In the genomic region with DNA sequence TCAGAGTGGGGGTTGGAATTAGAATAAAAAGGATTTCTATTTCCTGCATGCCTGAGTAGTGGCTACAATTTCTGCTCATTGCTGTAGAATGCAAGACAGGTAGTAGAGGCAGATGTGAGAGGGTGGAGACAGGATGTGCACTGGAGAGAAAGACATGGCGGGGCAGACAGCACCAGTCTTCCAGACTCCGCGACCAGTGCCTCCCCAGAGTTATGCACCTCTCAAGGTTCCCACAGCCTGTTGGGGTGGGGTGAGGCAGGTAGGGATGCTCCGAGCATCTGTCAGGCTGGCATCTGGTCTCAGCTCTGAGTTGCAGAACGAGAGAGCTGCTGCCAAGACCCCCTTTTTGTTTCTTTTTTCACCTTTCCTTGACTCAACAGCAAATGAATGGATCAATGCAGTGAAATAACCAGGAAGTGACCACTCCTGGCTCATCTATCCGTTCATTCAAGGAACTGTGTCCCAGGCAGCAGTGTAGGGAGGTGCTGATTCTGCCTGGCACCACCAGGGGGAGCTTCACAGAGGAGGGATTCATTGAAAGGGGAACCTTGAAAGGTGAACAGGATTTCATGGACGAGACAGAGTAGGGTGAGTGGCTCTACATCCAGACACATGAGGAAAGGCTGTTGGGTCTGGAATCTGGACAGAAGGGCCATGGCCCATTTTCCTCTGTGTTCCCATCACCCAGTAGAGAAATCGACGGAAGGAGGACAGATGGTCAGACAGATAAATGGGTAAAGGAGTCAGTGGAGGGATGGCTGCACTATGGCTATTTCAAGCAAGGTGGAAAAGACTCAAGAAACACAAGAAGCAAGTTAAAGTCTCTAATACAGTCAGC, we compare ENCODE assay signal across 8 cellular contexts. TPM values are rescaled to one million over a fixed set of nuclear protein-coding genes. Genes with fewer than 3 reads are reported as not detected.
DNase-seq lines count a peak whose midpoint lies in the region; ATAC-seq and TF ChIP-seq lines count a peak whose summit lies in the region.

No MANE protein-coding gene starts in this region.

- no peaks in the 10 kb centered on the region for H3K36me3 Mint-ChIP-seq in activated naive CD4-positive, alpha-beta T cell treated with anti-CD3 and anti-CD28 coated beads, Interleukin-2, amount 10 ng/mL, durations not matched to agents 7 days and 5 days

- H3K36me3 ChIP-seq in BE2C (no peaks in the 10 kb centered on the region), psoas muscle (ENCODE audit: insufficient read depth in 1 of 2, low read depth in 1 of 2) (no peaks in the 10 kb centered on the region)

- no peak overlapping the region for H3K27ac Mint-ChIP-seq in activated naive CD4-positive, alpha-beta T cell treated with anti-CD3 and anti-CD28 coated beads, Interleukin-2, amount 10 ng/mL, durations not matched to agents 7 days and 5 days

- H3K4me3 Mint-ChIP-seq in activated naive CD4-positive, alpha-beta T cell treated with anti-CD3 and anti-CD28 coated beads, Interleukin-2, amount 10 ng/mL, durations not matched to agents 7 days and 5 days: no peak overlapping the region

- no peaks in the 10 kb centered on the region for H3K27me3 ChIP-seq in BE2C
- H3K27me3 ChIP-seq in psoas muscle (ENCODE audit: insufficient read depth in 3 of 3, low read length in 2 of 3): no peaks in the 10 kb centered on the region

- TF ChIP-seq CTCF in BE2C (IDR thresholded peaks at IDR 0.05; ENCODE audit: low read depth, low read length) (peak; percentile 99), psoas muscle (IDR thresholded peaks at IDR 0.05) (peak; percentile 80)

- peaks cover 21% of the 10 kb centered on the region for H3K27me3 Mint-ChIP-seq in activated naive CD4-positive, alpha-beta T cell treated with anti-CD3 and anti-CD28 coated beads, Interleukin-2, amount 10 ng/mL, durations not matched to agents 7 days and 5 days

- CTCF ChIA-PET in activated naive CD4-positive, alpha-beta T cell treated with anti-CD3 and anti-CD28 coated beads, Interleukin-2, amount 10 ng/mL, durations not matched to agents 7 days and 5 days (lab: Charles Lee): interaction anchor here (0.8 to 4.7 kb wide), 11 partner anchors 8 to 634 kb away, joined by 3 to 33 read pairs (median 4); no protein-coding TSS in a partner anchor

- H3K4me3 ChIP-seq in BE2C (ENCODE audit: low read depth, low read length) (no peak overlapping the region), psoas muscle (no peak overlapping the region)

- H3K4me1 ChIP-seq in BE2C: peaks cover 15% of the 10 kb centered on the region; the same call in 1 of the 2 replicates
- H3K4me1 ChIP-seq in psoas muscle: no peaks in the 10 kb centered on the region

- ATAC-seq in GM18861 (IDR thresholded peaks at IDR 0.05; ENCODE audit: unreplicated experiment): peak; percentile 74
- peak; percentile 75 for ATAC-seq in Right ventricle myocardium inferior
- peak; percentile 55 to 69 (median 60) for ATAC-seq in psoas muscle

- intact Hi-C loops in Right ventricle myocardium inferior (cut with DNase I) (no loop called here), psoas muscle (cut with DNase I) (loop anchor here (5.0 to 10.0 kb wide), 2 partner anchors 322 to 634 kb away; no protein-coding TSS in a partner anchor)

- H3K4me1 Mint-ChIP-seq in activated naive CD4-positive, alpha-beta T cell treated with anti-CD3 and anti-CD28 coated beads, Interleukin-2, amount 10 ng/mL, durations not matched to agents 7 days and 5 days: no peaks in the 10 kb centered on the region

- no peaks in the 10 kb centered on the region for H3K9me3 ChIP-seq in BE2C
- H3K9me3 ChIP-seq in psoas muscle: no peaks in the 10 kb centered on the region

- no peak overlapping the region for H3K27ac ChIP-seq in psoas muscle

- H3K9me3 Mint-ChIP-seq in activated naive CD4-positive, alpha-beta T cell treated with anti-CD3 and anti-CD28 coated beads, Interleukin-2, amount 10 ng/mL, durations not matched to agents 7 days and 5 days: peaks cover 2% of the 10 kb centered on the region

- DNase-seq in BE2C (peak; percentile 74), HPDE6-E6E7 (ENCODE audit: extremely low spot score) (peak; percentile 74), SHP77 treated with DMSO at 0.1 percent for 48 hours (lab: John Stamatoyannopoulos, UW) (peak; percentile 23), Right ventricle myocardium inferior (ENCODE audit: missing footprints) (no peak), psoas muscle (no peak), GOT3 (lab: John Stamatoyannopoulos, UW) (no peak)
- DNase-seq in activated naive CD4-positive, alpha-beta T cell treated with anti-CD3 and anti-CD28 coated beads, Interleukin-2, amount 10 ng/mL, durations not matched to agents 7 days and 5 days: peak; percentile 67

- 40 to 46% (median 41%) methylated on average over 9 of the region's 9 CpGs for WGBS in psoas muscle, 3 donors

RNA-seq across cellular contexts. Expression of gene SLC18A3, which starts 17.2 kb away (rescaled TPM):
- 16.5 TPM for polyA plus RNA-seq in BE2C (2012; ENCODE audit: insufficient read depth, insufficient read length, low read depth)
- total RNA-seq in Right ventricle myocardium inferior: not detected
- total RNA-seq in psoas muscle: not detected
- not detected for polyA plus RNA-seq in psoas muscle

RNA-seq across cellular contexts. Expression of gene CHAT, which starts 20.9 kb away (rescaled TPM):
- 0.62 TPM for polyA plus RNA-seq in BE2C (2012; ENCODE audit: insufficient read depth, insufficient read length, low read depth)
- not detected for total RNA-seq in Right ventricle myocardium inferior
- total RNA-seq in psoas muscle: not detected
- not detected for polyA plus RNA-seq in psoas muscle

RNA-seq across cellular contexts. Expression of gene ERCC6, which starts 54.0 kb away (rescaled TPM):
- 6.1 TPM for polyA plus RNA-seq in BE2C (2012; ENCODE audit: insufficient read depth, insufficient read length, low read depth)
- total RNA-seq in Right ventricle myocardium inferior (25.0 TPM), psoas muscle (10 to 100 TPM; 11.5 to 19.3 (median 15.0) TPM)
- polyA plus RNA-seq in psoas muscle: 1 to 10 TPM; 2.7 to 5.2 (median 3.3) TPM

Comparison
In these comparisons a context has a peak if more than half of its experiments do, and no peak if none do; other contexts are left out.
1. DNase-seq: peak in BE2C (single experiment), HPDE6-E6E7 (single experiment), SHP77 treated with DMSO at 0.1 percent for 48 hours (single experiment) and activated naive CD4-positive, alpha-beta T cell treated with anti-CD3 and anti-CD28 coated beads, Interleukin-2, amount 10 ng/mL, durations not matched to agents 7 days and 5 days (single experiment); none in Right ventricle myocardium inferior (single experiment), psoas muscle (0 of 2) and GOT3 (single experiment).
2. Peak in every context shown above with its lines, with median percentiles within 50 percentile points of each other: ATAC-seq.